In the genomic region with DNA sequence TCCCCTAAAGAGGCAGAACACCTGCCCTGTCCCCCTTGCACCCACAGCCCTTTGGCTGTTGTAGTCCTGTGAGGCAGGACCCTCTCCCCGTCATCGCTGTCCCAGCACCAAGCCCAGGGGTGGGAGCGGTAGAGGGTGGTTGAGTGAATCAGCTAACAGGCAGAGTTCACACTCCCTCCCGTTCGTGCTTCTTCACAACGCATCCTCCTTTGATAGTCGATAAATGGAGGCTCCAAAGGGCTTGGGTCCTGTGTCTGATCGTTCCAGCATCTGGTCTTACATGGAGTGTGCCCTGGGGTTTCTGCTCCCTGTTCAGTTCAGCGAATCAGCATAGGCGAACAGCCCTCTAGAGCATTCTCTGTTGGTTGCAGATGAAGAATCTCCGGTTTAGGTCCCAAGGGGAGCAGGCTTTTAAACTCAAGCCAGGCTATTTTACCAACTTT, we compare ENCODE assay signal across 8 cellular contexts. TPM values are rescaled to one million over a fixed set of nuclear protein-coding genes. Genes with fewer than 3 reads are reported as not detected.
A peak's percentile ranks its signal among the peaks of the same experiment; 100 is the strongest.
DNase-seq lines count a peak whose midpoint lies in the region; ATAC-seq and TF ChIP-seq lines count a peak whose summit lies in the region.

No MANE protein-coding gene starts in this region.

- H3K9me3 Mint-ChIP-seq in osteocyte (ENCODE audit: unreplicated experiment): no peaks in the 10 kb centered on the region

- peaks cover 35% of the 10 kb centered on the region for H3K36me3 Mint-ChIP-seq in osteocyte (ENCODE audit: unreplicated experiment)

- no peaks in the 10 kb centered on the region for H3K27me3 Mint-ChIP-seq in osteocyte (ENCODE audit: unreplicated experiment)

- no peak for TF ChIP-seq CTCF in RWPE1 (conservative IDR thresholded peaks at IDR 0.05; ENCODE audit: low read depth)
- no peak for TF ChIP-seq CTCF in osteocyte (IDR thresholded peaks at IDR 0.05)

- peak overlapping the region; percentile 91 for H3K4me3 Mint-ChIP-seq in osteocyte (ENCODE audit: unreplicated experiment)

- CTCF ChIA-PET in RWPE1 (lab: Yijun Ruan, JAX): no interaction called here

- peak overlapping the region; percentile 93 for H3K27ac ChIP-seq in RWPE1
- H3K27ac ChIP-seq in epithelial cell of prostate: peak overlapping the region; percentile 54

- H3K4me1 Mint-ChIP-seq in osteocyte (ENCODE audit: unreplicated experiment): peaks cover 30% of the 10 kb centered on the region

- POLR2A ChIA-PET in RWPE1 (lab: Yijun Ruan, JAX; ENCODE audit: low non-redundant PET): no interaction called here

- H3K27ac Mint-ChIP-seq in osteocyte (ENCODE audit: unreplicated experiment): peak overlapping the region; percentile 94

- DNase-seq in DMS53 (lab: John Stamatoyannopoulos, UW) (peak; percentile 40), DMS53 treated with DMSO at 0.1 percent for 48 hours (lab: John Stamatoyannopoulos, UW; ENCODE audit: unreplicated experiment) (no peak), RWPE1 (ENCODE audit: low spot score) (no peak), epithelial cell of prostate (ENCODE audit: low read depth, low spot score) (no peak), osteocyte (ENCODE audit: extremely low spot score, unreplicated experiment) (no peak), NCI-H2081 treated with DMSO at 0.1 percent for 48 hours (lab: John Stamatoyannopoulos, UW) (no peak), medulla oblongata (ENCODE audit: extremely low spot score) (no peak)

- no peak for ATAC-seq in GM21737 (IDR thresholded peaks at IDR 0.05; ENCODE audit: unreplicated experiment)

RNA-seq across cellular contexts. Expression of gene HMCES, which starts 0.8 kb away (rescaled TPM):
- 24.7 and 25.8 TPM in 2 replicates for total RNA-seq in osteocyte

RNA-seq across cellular contexts. Expression of gene COPG1, which starts 28.4 kb away (rescaled TPM):
- 249 and 258 TPM in 2 replicates for total RNA-seq in osteocyte
